ENCODE assay signal across 21 cellular contexts in the genomic region with DNA sequence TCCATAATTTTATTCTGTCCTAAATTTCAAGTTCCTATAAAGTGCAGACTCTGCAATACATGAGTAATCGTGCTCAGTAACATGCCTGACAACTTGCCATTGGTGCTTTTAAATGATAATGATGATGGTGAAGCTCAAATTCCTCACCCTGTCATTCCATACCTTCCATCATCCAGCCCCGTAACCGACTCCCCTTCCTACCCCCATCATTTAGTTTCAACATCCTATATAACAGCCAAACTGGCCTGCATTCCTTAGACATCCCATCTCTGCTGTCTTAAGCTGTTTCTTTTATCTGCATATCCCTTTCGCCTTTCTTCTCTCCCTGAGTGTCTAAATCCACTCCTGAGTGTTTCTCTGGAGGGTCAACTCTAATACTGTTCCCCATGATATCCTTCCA.
"Had no signal": no experiment of that assay in that cellular context is flagged by ENCODE, and none has a peak within 500 bp of the region (broad histone marks: within the 10 kb centered on the region; RNA-seq: fewer than 3 reads in every experiment).

No MANE protein-coding gene starts in this region.

- H3K4me3 ChIP-seq: body of pancreas, cardiac muscle cell, lower lobe of right lung, neural progenitor cell, tibial artery had no signal

- H3K27ac ChIP-seq: body of pancreas, cardiac muscle cell, lower lobe of right lung, neural progenitor cell, tibial artery had no signal

- H3K9me3 ChIP-seq: body of pancreas, lower lobe of right lung, tibial artery had no signal

- H3K36me3 ChIP-seq: cardiac muscle cell, lower lobe of right lung, neural progenitor cell, tibial artery had no signal

- ATAC-seq: activated T-cell treated with anti-CD3 and anti-CD28 coated beads, Interleukin-2, amount 50 U/mL, for 72 hours; body of pancreas; foreskin keratinocyte; left lobe of liver; naive thymus-derived CD4-positive, alpha-beta T cell; sciatic nerve; stimulated activated effector memory CD8-positive, alpha-beta T cell treated with anti-CD3 and anti-CD28 coated beads, Interleukin-12 subunit alpha, Interleukin-12 subunit beta, amount 100 ng/mL, for 72 hours; stimulated activated naive CD8-positive, alpha-beta T cell treated with anti-CD3 and anti-CD28 coated beads, Interleukin-15, amount 100 ng/mL, for 72 hours had no signal

- H2AFZ ChIP-seq: neural progenitor cell had no signal

- H3K27me3 ChIP-seq: body of pancreas, cardiac muscle cell, foreskin keratinocyte, neural progenitor cell, tibial artery had no signal

- FAIRE-seq: kidney, small intestine had no signal

- H3K4me1 ChIP-seq: body of pancreas had no signal

- H3K27ac Mint-ChIP-seq: activated naive CD4-positive, alpha-beta T cell treated with anti-CD3 and anti-CD28 coated beads for 36 hours; activated naive CD8-positive, alpha-beta T cell treated with anti-CD3 and anti-CD28 coated beads, Interleukin-2, amount 10 ng/mL, durations not matched to agents 7 days and 5 days; activated T-cell treated with anti-CD3 and anti-CD28 coated beads, Interleukin-2, amount 50 U/mL, for 72 hours; stimulated activated effector memory CD8-positive, alpha-beta T cell treated with anti-CD3 and anti-CD28 coated beads, Interleukin-12 subunit alpha, Interleukin-12 subunit beta, amount 100 ng/mL, for 72 hours had no signal

- H3K4me1 Mint-ChIP-seq: activated naive CD8-positive, alpha-beta T cell treated with anti-CD3 and anti-CD28 coated beads, Interleukin-2, amount 10 ng/mL, durations not matched to agents 7 days and 5 days; naive thymus-derived CD4-positive, alpha-beta T cell; stimulated activated effector memory CD8-positive, alpha-beta T cell treated with anti-CD3 and anti-CD28 coated beads, Interleukin-12 subunit alpha, Interleukin-12 subunit beta, amount 100 ng/mL, for 72 hours; stimulated activated naive CD8-positive, alpha-beta T cell treated with anti-CD3 and anti-CD28 coated beads, Interleukin-15, amount 100 ng/mL, for 72 hours had no signal

- H3K4me3 Mint-ChIP-seq: activated naive CD4-positive, alpha-beta T cell treated with anti-CD3 and anti-CD28 coated beads for 36 hours; activated naive CD8-positive, alpha-beta T cell treated with anti-CD3 and anti-CD28 coated beads, Interleukin-2, amount 10 ng/mL, durations not matched to agents 7 days and 5 days; activated T-cell treated with anti-CD3 and anti-CD28 coated beads, Interleukin-2, amount 50 U/mL, for 72 hours; naive thymus-derived CD4-positive, alpha-beta T cell; neural progenitor cell; stimulated activated effector memory CD8-positive, alpha-beta T cell treated with anti-CD3 and anti-CD28 coated beads, Interleukin-12 subunit alpha, Interleukin-12 subunit beta, amount 100 ng/mL, for 72 hours; stimulated activated naive CD8-positive, alpha-beta T cell treated with anti-CD3 and anti-CD28 coated beads, Interleukin-15, amount 100 ng/mL, for 72 hours had no signal

- H3K9ac ChIP-seq: neural progenitor cell had no signal

- DNase-seq: activated CD4-positive, alpha-beta T cell treated with anti-CD3 and anti-CD28 coated beads for 1 hour; activated CD4-positive, alpha-beta T cell treated with anti-CD3 and anti-CD28 coated beads, Interleukin-2, amount 50 U/mL, for 4 hours; activated effector memory CD4-positive, alpha-beta T cell treated with Interleukin-2 at 50 U/mL for 16 hours; activated naive CD4-positive, alpha-beta T cell treated with anti-CD3 and anti-CD28 coated beads for 36 hours; activated naive CD8-positive, alpha-beta T cell treated with anti-CD3 and anti-CD28 coated beads, Interleukin-2, amount 10 ng/mL, durations not matched to agents 7 days and 5 days; activated T-cell treated with anti-CD3 and anti-CD28 coated beads, Interleukin-2, amount 50 U/mL, for 72 hours; body of pancreas; erythroblast; foreskin keratinocyte; kidney; lower lobe of right lung; naive thymus-derived CD4-positive, alpha-beta T cell; small intestine; stimulated activated CD4-positive, alpha-beta T cell treated with anti-CD3 and anti-CD28 coated beads, Interleukin-2, amount 100 ng/mL, for 24 hours; stimulated activated naive CD8-positive, alpha-beta T cell treated with anti-CD3 and anti-CD28 coated beads, Interleukin-15, amount 100 ng/mL, for 72 hours had no signal

- H3K36me3 Mint-ChIP-seq: neural progenitor cell; stimulated activated effector memory CD8-positive, alpha-beta T cell treated with anti-CD3 and anti-CD28 coated beads, Interleukin-12 subunit alpha, Interleukin-12 subunit beta, amount 100 ng/mL, for 72 hours had no signal
